Comparison of ENCODE assay signal across 19 cellular contexts in the genomic region with DNA sequence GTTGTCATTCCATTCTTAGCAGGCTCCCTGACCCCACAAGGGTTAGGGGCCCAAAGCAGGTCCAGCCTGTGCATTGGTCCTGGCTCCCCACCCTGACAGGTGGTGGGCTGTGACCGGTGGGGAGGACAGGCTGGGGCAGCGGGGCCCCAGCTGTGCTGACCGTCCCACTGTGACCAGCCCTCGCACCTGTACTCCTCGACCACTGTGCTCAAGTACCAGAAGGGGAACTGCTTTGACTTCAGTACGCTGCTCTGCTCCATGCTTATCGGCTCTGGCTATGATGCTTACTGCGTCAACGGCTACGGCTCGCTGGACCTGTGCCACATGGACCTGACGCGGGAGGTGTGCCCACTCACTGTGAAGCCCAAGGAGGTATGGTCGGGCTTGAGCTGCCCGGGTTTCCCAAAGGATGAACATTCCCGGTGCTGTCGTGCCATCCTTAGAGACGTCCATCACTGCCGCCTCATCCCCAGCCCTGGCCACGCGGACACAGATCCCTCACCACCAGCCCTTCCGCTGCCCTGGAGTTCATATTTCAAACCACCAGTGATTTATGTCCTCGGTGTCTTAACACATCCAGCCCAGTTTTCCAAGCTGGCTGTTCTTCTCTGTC. TPM values are rescaled to one million over a fixed set of nuclear protein-coding genes. Genes with fewer than 3 reads are reported as not detected.
DNase-seq lines count a peak whose midpoint lies in the region; ATAC-seq and TF ChIP-seq lines count a peak whose summit lies in the region.
"Had no signal": no experiment of that assay in that cellular context is flagged by ENCODE, and none has a peak within 500 bp of the region (broad histone marks: within the 10 kb centered on the region; RNA-seq: fewer than 3 reads in every experiment).

No MANE protein-coding gene starts in this region.

- H3K36me3 ChIP-seq in trophoblast cell (ENCODE audit: control insufficient read depth in 1 of 2, insufficient read depth in 2 of 2, low read length in 2 of 2) (no peaks in the 10 kb centered on the region), aorta (ENCODE audit: control insufficient read depth in 1 of 2, insufficient read depth in 2 of 2, low read length in 1 of 2) (no peaks in the 10 kb centered on the region)

- H3K27me3 ChIP-seq in trophoblast cell (ENCODE audit: insufficient read depth, low read length) (no peaks in the 10 kb centered on the region), aorta (ENCODE audit: control insufficient read depth in 1 of 2, insufficient read depth in 2 of 2, low read length in 1 of 2) (no peaks in the 10 kb centered on the region)

- no peak overlapping the region for H3K4me3 Mint-ChIP-seq in natural killer cell treated with Interleukin-12 subunit alpha and Interleukin-12 subunit beta and Interleukin-15 and Interleukin-18, amount 100 ng/mL, for 72 hours
- H3K4me3 Mint-ChIP-seq in natural killer cell, result no peak overlapping the region
- H3K4me3 Mint-ChIP-seq: CD14-positive monocyte, H9 had no signal

- H3K27ac ChIP-seq in trophoblast cell (ENCODE audit: low read depth, low read length) (peak overlapping the region; percentile 35), aorta (ENCODE audit: low read depth in 1 of 2, low read length in 2 of 2) (no peak overlapping the region)
- H3K27ac ChIP-seq: RWPE1 had no signal

- no peak overlapping the region for H2BK120ac ChIP-seq in trophoblast cell (ENCODE audit: insufficient read depth, low read length, poor library complexity)

- peak overlapping the region; percentile 38 for H3K4me3 ChIP-seq in trophoblast cell (ENCODE audit: low read depth, low read length)
- no peak overlapping the region for H3K4me3 ChIP-seq in aorta (ENCODE audit: low read length in 2 of 2)

- H3K9me3 ChIP-seq in trophoblast cell (ENCODE audit: insufficient read depth, low read depth, low read length) (peaks cover 9% of the 10 kb centered on the region), aorta (ENCODE audit: control insufficient read depth, low read length) (no peaks in the 10 kb centered on the region)

- WGBS in trophoblast cell (ENCODE audit: extremely low coverage, insufficient coverage, insufficient read length), result no CpG with 5 or more reads among the region's 23 CpGs
- 75 to 78% methylated on average over 23 of the region's 23 CpGs for WGBS in aorta, 2 donors

- no peaks in the 10 kb centered on the region for H3K27me3 Mint-ChIP-seq in natural killer cell treated with Interleukin-12 subunit alpha and Interleukin-12 subunit beta and Interleukin-15 and Interleukin-18, amount 100 ng/mL, for 72 hours
- no peaks in the 10 kb centered on the region for H3K27me3 Mint-ChIP-seq in natural killer cell (ENCODE audit: low read depth in 2 of 2)
- H3K27me3 Mint-ChIP-seq: IgD-negative memory B cell had no signal

- peak; percentile 42 for DNase-seq in natural killer cell treated with Interleukin-12 subunit alpha and Interleukin-12 subunit beta and Interleukin-15 and Interleukin-18, amount 100 ng/mL, for 72 hours (ENCODE audit: low spot score)
- no peak for DNase-seq in natural killer cell
- peak; percentile 5 for DNase-seq in iPS-NIHi7 (ENCODE audit: extremely low spot score)
- no peak for DNase-seq in trophoblast cell
- DNase-seq in aorta, result peak in 1 of 2 donors; percentile 29
- DNase-seq in NCI-H345 (lab: John Stamatoyannopoulos, UW), result no peak
- DNase-seq in anterior cingulate cortex (lab: John Stamatoyannopoulos, UW), result no peak
- DNase-seq: DMS79 treated with DMSO at 0.1 percent for 48 hours; H9; NCI-H1048; NCI-H146; NCI-H2227 treated with DMSO at 0.1 percent for 48 hours; NCI-H526; NK-92 treated with Interleukin-12 subunit alpha and Interleukin-12 subunit beta, amount 100 ng/mL, for 24 hours; OCI-M1 had no signal

- no peak overlapping the region for H4K12ac ChIP-seq in trophoblast cell (ENCODE audit: low read depth, low read length)

- no peak overlapping the region for H3K14ac ChIP-seq in trophoblast cell (ENCODE audit: low read length)

- no peaks in the 10 kb centered on the region for H3K36me3 Mint-ChIP-seq in natural killer cell treated with Interleukin-12 subunit alpha and Interleukin-12 subunit beta and Interleukin-15 and Interleukin-18, amount 100 ng/mL, for 72 hours
- H3K36me3 Mint-ChIP-seq in natural killer cell, result no peaks in the 10 kb centered on the region
- H3K36me3 Mint-ChIP-seq: CD14-positive monocyte, IgD-negative memory B cell had no signal

- intact Hi-C loops in natural killer cell (cut with micrococcal nuclease), result no loop called here
- intact Hi-C loops in aorta (cut with DNase I), result no loop called here

- H2BK5ac ChIP-seq in trophoblast cell (ENCODE audit: low read depth, low read length, poor library complexity), result no peak overlapping the region

- H3K4ac ChIP-seq in trophoblast cell (ENCODE audit: low read depth, low read length), result no peak overlapping the region

- no peak for TF ChIP-seq CTCF in natural killer cell (IDR thresholded peaks at IDR 0.05)

- H3K9me3 Mint-ChIP-seq in natural killer cell treated with Interleukin-12 subunit alpha and Interleukin-12 subunit beta and Interleukin-15 and Interleukin-18, amount 100 ng/mL, for 72 hours, result no peaks in the 10 kb centered on the region
- no peaks in the 10 kb centered on the region for H3K9me3 Mint-ChIP-seq in natural killer cell
- H3K9me3 Mint-ChIP-seq: IgD-negative memory B cell had no signal

- H2AFZ ChIP-seq in trophoblast cell (ENCODE audit: insufficient read depth, low read length, poor library complexity), result no peak overlapping the region

- H3K4me1 ChIP-seq in trophoblast cell (ENCODE audit: control insufficient read depth in 1 of 2, insufficient read depth in 2 of 2, low read length in 2 of 2), result peaks cover 17 to 19% of the 10 kb centered on the region in 2 experiments
- H3K4me1 ChIP-seq in aorta (ENCODE audit: control insufficient read depth in 1 of 2, insufficient read depth in 2 of 2, low read length in 2 of 2), result no peaks in the 10 kb centered on the region

- no peak overlapping the region for H3K23ac ChIP-seq in trophoblast cell (ENCODE audit: low read length)

- H3K9ac ChIP-seq in trophoblast cell (ENCODE audit: low read length), result peak overlapping the region; percentile 15

- no peak overlapping the region for H2BK12ac ChIP-seq in trophoblast cell (ENCODE audit: low read length)

- peaks cover 0 to 5% of the 10 kb centered on the region in 2 donors for H3K4me1 Mint-ChIP-seq in natural killer cell treated with Interleukin-12 subunit alpha and Interleukin-12 subunit beta and Interleukin-15 and Interleukin-18, amount 100 ng/mL, for 72 hours (ENCODE audit: low read depth in 2 of 2)
- no peaks in the 10 kb centered on the region for H3K4me1 Mint-ChIP-seq in natural killer cell
- H3K4me1 Mint-ChIP-seq: CD14-positive monocyte had no signal

- H3K79me2 ChIP-seq in trophoblast cell (ENCODE audit: control insufficient read depth, insufficient read depth, low read length, poor library complexity), result no peaks in the 10 kb centered on the region

- H2AK5ac ChIP-seq in trophoblast cell (ENCODE audit: low read length), result no peak overlapping the region

- H4K91ac ChIP-seq in trophoblast cell (ENCODE audit: low read depth, low read length), result peak overlapping the region; percentile 7

- H3K4me2 ChIP-seq in trophoblast cell (ENCODE audit: low read length), result no peak overlapping the region

- no peak overlapping the region for H3K27ac Mint-ChIP-seq in natural killer cell treated with Interleukin-12 subunit alpha and Interleukin-12 subunit beta and Interleukin-15 and Interleukin-18, amount 100 ng/mL, for 72 hours
- H3K27ac Mint-ChIP-seq in natural killer cell, result no peak overlapping the region
- H3K27ac Mint-ChIP-seq: CD14-positive monocyte, H9, IgD-negative memory B cell had no signal

- H3K79me1 ChIP-seq in trophoblast cell (ENCODE audit: low read length), result peaks cover 3% of the 10 kb centered on the region

- ATAC-seq in natural killer cell treated with Interleukin-12 subunit alpha and Interleukin-12 subunit beta and Interleukin-15 and Interleukin-18, amount 100 ng/mL, for 72 hours, result no peak
- no peak for ATAC-seq in natural killer cell
- ATAC-seq in aorta (ENCODE audit: low FRiP score), result peak; percentile 22
- ATAC-seq in HG03039 (IDR thresholded peaks at IDR 0.05; ENCODE audit: unreplicated experiment), result no peak

- H3K18ac ChIP-seq in trophoblast cell (ENCODE audit: low read length), result no peak overlapping the region

- no peak overlapping the region for H4K8ac ChIP-seq in trophoblast cell (ENCODE audit: low read depth, low read length)

RNA-seq across cellular contexts. Expression of a gene that starts 7.3 kb away (rescaled TPM):
- total RNA-seq in natural killer cell treated with Interleukin-12 subunit alpha and Interleukin-12 subunit beta and Interleukin-15 and Interleukin-18, amount 100 ng/mL, for 72 hours, result not detected
- total RNA-seq in natural killer cell (under 1 TPM in 1 of 3 donors, not detected in 2; 0.33 TPM), aorta (not detected)
- polyA plus RNA-seq in trophoblast cell (2013), result 0.06 and 0.19 TPM in 2 replicates
- under 1 TPM in 1 of 2 donors, not detected in 1; 0.08 TPM for polyA plus RNA-seq in aorta
- polyA plus RNA-seq: IgD-negative memory B cell had no signal

RNA-seq across cellular contexts. Expression of a gene that starts 33.7 kb away (rescaled TPM):
- 10 to 100 TPM; 33.7 to 65.3 TPM for total RNA-seq in natural killer cell treated with Interleukin-12 subunit alpha and Interleukin-12 subunit beta and Interleukin-15 and Interleukin-18, amount 100 ng/mL, for 72 hours
- total RNA-seq in natural killer cell, result 10 to 100 TPM; 23.6 to 34.3 (median 29.7) TPM
- polyA plus RNA-seq in trophoblast cell (2013), result 7.0 and 7.9 TPM in 2 replicates
- total RNA-seq in aorta, result 10 to 100 TPM in 1 of 2 donors, 1 to 10 TPM in 1; 9.9 to 16.2 TPM
- polyA plus RNA-seq in aorta, result 10 to 100 TPM in 1 of 2 donors, 1 to 10 TPM in 1; 7.0 to 15.7 TPM

RNA-seq across cellular contexts. Expression of a gene that starts 33.8 kb away (rescaled TPM):
- 10 to 100 TPM; 25.4 to 28.9 TPM for total RNA-seq in natural killer cell treated with Interleukin-12 subunit alpha and Interleukin-12 subunit beta and Interleukin-15 and Interleukin-18, amount 100 ng/mL, for 72 hours
- total RNA-seq in natural killer cell (10 to 100 TPM; 16.6 to 57.3 (median 20.7) TPM), aorta (1 to 10 TPM in 1 of 2 donors, under 1 TPM in 1; 0.84 to 3.9 TPM)
- polyA plus RNA-seq in trophoblast cell (2013), result 0.49 and 0.54 TPM in 2 replicates
- polyA plus RNA-seq in aorta, result under 1 TPM; 0.08 to 0.25 TPM
- polyA plus RNA-seq: IgD-negative memory B cell had no signal

Comparison
In these comparisons a context has a peak if more than half of its experiments do, and no peak if none do; other contexts are left out.
1. DNase-seq: peak in natural killer cell treated with Interleukin-12 subunit alpha and Interleukin-12 subunit beta and Interleukin-15 and Interleukin-18, amount 100 ng/mL, for 72 hours (single experiment) and iPS-NIHi7 (single experiment); none in natural killer cell (single experiment), trophoblast cell (0 of 2), NCI-H345 (single experiment) and anterior cingulate cortex (0 of 58).